1 cellular context compared by ENCODE assay signal in the genomic region with DNA sequence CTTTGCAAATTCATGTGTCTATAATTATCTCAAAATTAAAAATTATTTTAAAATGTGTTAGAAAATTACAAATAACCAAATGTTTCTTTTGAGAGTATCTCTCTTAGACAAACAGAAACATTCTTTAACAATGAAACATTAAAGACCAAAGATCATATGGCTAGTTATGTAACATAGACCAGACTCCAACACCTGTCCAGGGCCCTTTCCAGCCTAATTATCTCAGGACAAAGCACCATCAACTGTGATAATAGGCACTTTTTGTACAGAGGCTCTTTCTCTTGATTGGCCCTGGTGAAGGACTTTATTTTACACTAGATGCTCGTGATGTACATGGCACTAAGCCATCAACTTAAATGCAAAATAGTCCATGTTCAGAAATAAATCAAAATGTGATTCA.
TF ChIP-seq lines count a peak whose summit lies in the region.

No MANE protein-coding gene starts in this region.

TF ChIP-seq in A549, 52 proteins besides CTCF, POLR2A, EP300 and RAD21 (continued from another document):
- TF ChIP-seq, protein P1, sequence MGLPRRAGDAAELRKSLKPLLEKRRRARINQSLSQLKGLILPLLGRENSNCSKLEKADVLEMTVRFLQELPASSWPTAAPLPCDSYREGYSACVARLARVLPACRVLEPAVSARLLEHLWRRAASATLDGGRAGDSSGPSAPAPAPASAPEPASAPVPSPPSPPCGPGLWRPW (IDR thresholded peaks at IDR 0.05) = no peak
